22 cellular contexts compared by ENCODE assay signal in genomic region chr19:50842130-50842529, GRCh38. TPM values are rescaled to one million over a fixed set of nuclear protein-coding genes. Genes with fewer than 3 reads are reported as not detected.
DNase-seq lines count a peak whose midpoint lies in the region; ATAC-seq, FAIRE-seq and TF ChIP-seq lines count a peak whose summit lies in the region.
"Had no signal": no experiment of that assay in that cellular context is flagged by ENCODE, and none has a peak within 500 bp of the region (broad histone marks: within the 10 kb centered on the region; RNA-seq: fewer than 3 reads in every experiment).

No MANE protein-coding gene starts in this region.

- H3K27ac ChIP-seq in A549, result no peak overlapping the region
- peak overlapping the region; percentile 100 for H3K27ac ChIP-seq in VCaP
- H3K27ac ChIP-seq: BLaER1 treated with 17β-estradiol and CSF1 and Interleukin-3, amounts not matched to agents 10 nM and 100 nM had no signal

- POLR2A ChIA-PET in A549 (lab: Yijun Ruan, JAX), result no interaction called here

- no peak for DNase-seq in A549 (ENCODE audit: low read depth in 1 of 2, low spot score in 1 of 2)
- peak; percentile 97 for DNase-seq in LNCaP clone FGC (ENCODE audit: low read depth)
- DNase-seq in stimulated activated naive CD4-positive, alpha-beta T cell (lab: John Stamatoyannopoulos, UW), result no peak
- no peak for DNase-seq in NCI-H1092 treated with DMSO at 0.1 percent for 48 hours (lab: John Stamatoyannopoulos, UW)
- no peak for DNase-seq in islet precursor cell
- DNase-seq: ACHN; AML-193; BE2C; Calu3; CD4-positive, alpha-beta memory T cell; COR-L47; DMS53; DMS79 treated with DMSO at 0.1 percent for 48 hours; GF-D8; H9 had no signal

- WGBS in A549 (ENCODE audit: missing lambda C conversion rate), result 66% methylated on average over 6 of the region's 6 CpGs

- TF ChIP-seq CTCF in A549 (IDR thresholded peaks at IDR 0.05), result no peak
- TF ChIP-seq CTCF in LNCaP clone FGC (IDR thresholded peaks at IDR 0.05; ENCODE audit: control insufficient read depth, extremely low read depth, insufficient read depth), result no peak
- no peak for TF ChIP-seq CTCF in VCaP (conservative IDR thresholded peaks at IDR 0.05)

- peaks cover 17% of the 10 kb centered on the region; the same call in 2 of the 3 replicates for H3K9me3 ChIP-seq in A549
- H3K9me3 ChIP-seq: BE2C had no signal

- CTCF ChIA-PET in A549 (lab: Yijun Ruan, JAX), result interaction anchor here (1.0 kb wide), 1 partner anchor 80 kb away, joined by 5 read pairs; no protein-coding TSS in a partner anchor

- peak; percentile 51 for FAIRE-seq in A549 (lab: Jason Lieb, UNC)
- FAIRE-seq: A204.1, GM12891, GM18507 had no signal

- H3K4me1 ChIP-seq in A549, result no peaks in the 10 kb centered on the region
- H3K4me1 ChIP-seq: BE2C had no signal

- no peak for ATAC-seq in A549
- ATAC-seq: GM23338, HCT116 had no signal

- H3K4me3 ChIP-seq in A549 (no peak overlapping the region), LNCaP clone FGC (ENCODE audit: low read depth, low read length) (no peak overlapping the region)
- H3K4me3 ChIP-seq: BLaER1 treated with 17β-estradiol and CSF1 and Interleukin-3, amounts not matched to agents 10 nM and 100 nM; GM23338 had no signal

- TF ChIP-seq POLR2A in A549 (IDR thresholded peaks at IDR 0.05; ENCODE audit: low read length), result no peak

- no peak for TF ChIP-seq RAD21 in A549 (conservative IDR thresholded peaks at IDR 0.05 in 1 of 2, IDR thresholded peaks at IDR 0.05 in 1 of 2)

- TF ChIP-seq EP300 in A549 (IDR thresholded peaks at IDR 0.05), result no peak

- H3K4me2 ChIP-seq in A549, result no peak overlapping the region
- H3K4me2 ChIP-seq: BLaER1 treated with 17β-estradiol and CSF1 and Interleukin-3, amounts not matched to agents 10 nM and 100 nM; GM23338 had no signal

TF ChIP-seq in A549, 52 proteins besides CTCF, POLR2A, EP300 and RAD21:
- no peak for TF ChIP-seq HOXA7 (CRISPR knock-in tag; IDR thresholded peaks at IDR 0.05)
- no peak for TF ChIP-seq ZC3H11A (IDR thresholded peaks at IDR 0.05)
- TF ChIP-seq ZNF302 (CRISPR knock-in tag; IDR thresholded peaks at IDR 0.05), result no peak

RNA-seq across cellular contexts. Expression of gene KLK15, which starts 8.8 kb away (rescaled TPM):
- polyA plus RNA-seq in A549 (2011; rRNA removed) (not detected in 2 replicates), A549 (2017; fragmentation: RNase III; extraction: RNeasy Plus Mini Kit Qiagen cat#74134 plus additional on column Dnase treatment) (not detected in 3 replicates)
- not detected in 2 replicates for polyA plus RNA-seq in A549 (2012; cell fraction: cytosol; rRNA removed)
- not detected in 2 replicates for polyA plus RNA-seq in A549 (2012; cell fraction: nucleus; rRNA removed)
- polyA minus RNA-seq in A549 (2011; rRNA and poly(A)+ RNA removed), result not detected in 2 replicates
- polyA plus RNA-seq: CD4-positive, alpha-beta memory T cell; GM23338 had no signal

RNA-seq across cellular contexts. Expression of gene KLK3, which starts 12.6 kb away (rescaled TPM):
- polyA plus RNA-seq in A549 (2011; rRNA removed) (not detected in 2 replicates), A549 (2017; fragmentation: RNase III; extraction: RNeasy Plus Mini Kit Qiagen cat#74134 plus additional on column Dnase treatment) (not detected in 3 replicates)
- polyA plus RNA-seq in A549 (2012; cell fraction: cytosol; rRNA removed), result not detected in 2 replicates
- not detected in 2 replicates for polyA plus RNA-seq in A549 (2012; cell fraction: nucleus; rRNA removed)
- polyA minus RNA-seq in A549 (2011; rRNA and poly(A)+ RNA removed), result not detected in 2 replicates
- polyA plus RNA-seq: CD4-positive, alpha-beta memory T cell had no signal

RNA-seq across cellular contexts. Expression of gene KLK1, which starts 18.5 kb away (rescaled TPM):
- polyA plus RNA-seq in A549 (2011; rRNA removed) (0.25 and 0.30 TPM in 2 replicates), A549 (2017; fragmentation: RNase III; extraction: RNeasy Plus Mini Kit Qiagen cat#74134 plus additional on column Dnase treatment) (not detected in 3 replicates)
- 0.11 and 0.12 TPM in 2 replicates for polyA plus RNA-seq in A549 (2012; cell fraction: cytosol; rRNA removed)
- polyA plus RNA-seq in A549 (2012; cell fraction: nucleus; rRNA removed), result 0.07 and 0.12 TPM in 2 replicates
- 0.97 TPM in 1 of 2 replicates, not detected in the other for polyA minus RNA-seq in A549 (2011; rRNA and poly(A)+ RNA removed)
- polyA plus RNA-seq: CD4-positive, alpha-beta memory T cell had no signal

RNA-seq across cellular contexts. Expression of gene KLK2, which starts 31.1 kb away (rescaled TPM):
- 0.42 and 0.49 TPM in 2 replicates for polyA plus RNA-seq in A549 (2011; rRNA removed)
- 0.08 and 0.22 TPM in 2 replicates for polyA plus RNA-seq in A549 (2012; cell fraction: cytosol; rRNA removed)
- 0.62 and 1.2 TPM in 2 replicates for polyA plus RNA-seq in A549 (2012; cell fraction: nucleus; rRNA removed)
- polyA plus RNA-seq in A549 (2017; fragmentation: RNase III; extraction: RNeasy Plus Mini Kit Qiagen cat#74134 plus additional on column Dnase treatment), result 0.14 to 0.36 TPM (median 0.21 TPM) in 3 replicates
- polyA minus RNA-seq in A549 (2011; rRNA and poly(A)+ RNA removed), result 0.92 and 1.2 TPM in 2 replicates
- polyA plus RNA-seq: CD4-positive, alpha-beta memory T cell had no signal

RNA-seq across cellular contexts. Expression of gene ACP4, which starts 51.9 kb away (rescaled TPM):
- polyA plus RNA-seq in A549 (2011; rRNA removed), result not detected in 2 replicates
- not detected in 2 replicates for polyA plus RNA-seq in A549 (2012; cell fraction: cytosol; rRNA removed)
- not detected in 2 replicates for polyA plus RNA-seq in A549 (2012; cell fraction: nucleus; rRNA removed)
- polyA plus RNA-seq in A549 (2017; fragmentation: RNase III; extraction: RNeasy Plus Mini Kit Qiagen cat#74134 plus additional on column Dnase treatment), result not detected in 3 replicates
- polyA minus RNA-seq in A549 (2011; rRNA and poly(A)+ RNA removed), result not detected in 2 replicates
- polyA plus RNA-seq: CD4-positive, alpha-beta memory T cell; GM23338 had no signal
